Comparison of ENCODE assay signal across 10 cellular contexts in the genomic region with DNA sequence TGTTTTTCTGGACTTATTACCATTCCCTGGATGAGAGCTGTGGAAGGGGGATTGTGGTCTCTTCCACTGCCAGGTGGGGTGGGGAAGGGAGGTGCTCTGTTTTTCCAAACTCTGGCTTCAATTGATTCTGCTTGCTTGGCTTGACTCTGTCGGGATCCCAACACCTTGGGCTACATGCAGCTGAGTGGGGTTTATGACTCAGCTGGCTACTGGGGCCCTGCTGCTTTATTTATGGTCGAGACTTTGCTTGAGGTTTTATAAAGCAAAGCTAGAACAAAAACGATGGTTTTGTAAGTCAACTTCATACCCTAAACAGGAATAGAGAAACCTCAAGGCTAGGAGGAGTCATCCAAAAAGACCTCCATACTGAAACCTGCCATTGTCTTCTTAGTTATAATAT.
DNase-seq lines count a peak whose midpoint lies in the region; ATAC-seq and TF ChIP-seq lines count a peak whose summit lies in the region.
"Had no signal": no experiment of that assay in that cellular context is flagged by ENCODE, and none has a peak within 500 bp of the region (broad histone marks: within the 10 kb centered on the region; RNA-seq: fewer than 3 reads in every experiment).

No MANE protein-coding gene starts in this region.

- H4K20me1 ChIP-seq in HCT116 (ENCODE audit: insufficient read depth) = no peaks in the 10 kb centered on the region

- ATAC-seq in HCT116 (peak; percentile 71), foreskin keratinocyte (peak; percentile 57), Right ventricle myocardium inferior (no peak)
- ATAC-seq: K562 had no signal

- peaks cover 29 to 50% of the 10 kb centered on the region in 2 experiments for H3K4me1 ChIP-seq in HCT116 (ENCODE audit: control insufficient read depth in 1 of 2, insufficient read depth in 2 of 2, low read length in 2 of 2)
- peaks cover 60% of the 10 kb centered on the region for H3K4me1 ChIP-seq in foreskin keratinocyte

- no TSS peak for BruUV-seq in HCT116 (replicated peaks; lab: Mats Ljungman, UMichigan)

- RAD21 ChIA-PET in HCT116 (lab: Charles Lee; ENCODE audit: low non-redundant PET in 1 of 2, low total read pairs in 2 of 2, uncharacterized antibody in 2 of 2, unreplicated experiment in 2 of 2) = no interaction called here

- H3K4me3 ChIP-seq in HCT116 (replicated peaks in 1 of 2; ENCODE audit: low read depth in 1 of 2, low read length in 2 of 2) = no peak overlapping the region
- H3K4me3 ChIP-seq: K562 had no signal

- POLR2A ChIA-PET in HCT116 (lab: Charles Lee) = no interaction called here
- POLR2A ChIA-PET in RWPE1 (lab: Yijun Ruan, JAX; ENCODE audit: low non-redundant PET) = no interaction called here

- H3K9me3 ChIP-seq in HCT116 (ENCODE audit: control insufficient read depth in 1 of 2, insufficient read depth in 1 of 2, low read depth in 1 of 2, low read length in 2 of 2) = no peaks in the 10 kb centered on the region

- no peaks in the 10 kb centered on the region for H3K79me2 ChIP-seq in HCT116 (ENCODE audit: insufficient read depth, low read length)

- H3K4me2 ChIP-seq in HCT116 (ENCODE audit: low read length) = peak overlapping the region; percentile 10; the same call in 1 of the 2 replicates

- intact Hi-C loops in HCT116 (cut with micrococcal nuclease) = no loop called here
- intact Hi-C loops in Right ventricle myocardium inferior (cut with DNase I) = no loop called here

- H3K27ac ChIP-seq in HCT116 (ENCODE audit: low read depth, low read length) = peak overlapping the region; percentile 25; the same call in 1 of the 2 replicates
- peak overlapping the region; percentile 75 for H3K27ac ChIP-seq in RWPE1
- H3K27ac ChIP-seq in foreskin keratinocyte = peak overlapping the region; percentile 81

- no peak overlapping the region for H3K9ac ChIP-seq in HCT116 (ENCODE audit: low read length)

- no peak overlapping the region for H2AFZ ChIP-seq in HCT116 (ENCODE audit: low read depth, low read length, poor library complexity, severe bottlenecking)

- no peaks in the 10 kb centered on the region for H3K9me2 ChIP-seq in HCT116 (ENCODE audit: insufficient read depth)

- no peaks in the 10 kb centered on the region for H3K27me3 ChIP-seq in HCT116 (ENCODE audit: insufficient read depth, low read length)
- H3K27me3 ChIP-seq in foreskin keratinocyte = no peaks in the 10 kb centered on the region

- TF ChIP-seq CTCF in HCT116 (IDR thresholded peaks at IDR 0.05 in 2 of 3, conservative IDR thresholded peaks at IDR 0.05 in 1 of 3; ENCODE audit: borderline replicate concordance in 1 of 3, insufficient read depth in 1 of 3, low read depth in 2 of 3, low read length in 2 of 3) (no peak), RWPE1 (conservative IDR thresholded peaks at IDR 0.05; ENCODE audit: low read depth) (no peak), foreskin keratinocyte (conservative IDR thresholded peaks at IDR 0.05) (no peak)

- DNase-seq in GM04504 (ENCODE audit: low read depth) (peak; percentile 47), HCT116 (ENCODE audit: low read depth, low spot score) (no peak), RWPE1 (ENCODE audit: low spot score) (peak; percentile 69), foreskin keratinocyte (peak; percentile 57 to 74), ureter (ENCODE audit: low spot score) (no peak), DMS153 (lab: John Stamatoyannopoulos, UW) (no peak), NCI-H2107 treated with DMSO at 0.1 percent for 48 hours (lab: John Stamatoyannopoulos, UW; ENCODE audit: unreplicated experiment) (no peak), Right ventricle myocardium inferior (ENCODE audit: missing footprints) (no peak)
- DNase-seq: activated effector memory CD4-positive, alpha-beta T cell treated with Interleukin-2 at 50 U/mL for 16 hours had no signal

- CTCF ChIA-PET in HCT116 (lab: Charles Lee) (interaction anchor here (1.0 kb wide), 1 partner anchor 9 kb away, joined by 3 read pairs; no protein-coding TSS in a partner anchor), RWPE1 (lab: Yijun Ruan, JAX) (interaction anchor here (0.6 to 1.0 kb wide), 5 partner anchors 26 to 122 kb away, joined by 3 read pairs; no protein-coding TSS in a partner anchor)

- H3K36me3 ChIP-seq in HCT116 (ENCODE audit: control insufficient read depth in 1 of 2, insufficient read depth in 2 of 2, low read length in 2 of 2) = peaks cover 0 to 7% of the 10 kb centered on the region in 2 experiments; a peak in 1 of 4 replicates

- TF ChIP-seq RAD21 in HCT116 (IDR thresholded peaks at IDR 0.05; ENCODE audit: low read depth) = no peak

- no peak for TF ChIP-seq POLR2A in HCT116 (IDR thresholded peaks at IDR 0.05; ENCODE audit: borderline replicate concordance, extremely low read depth, insufficient read depth, insufficient read length)

TF ChIP-seq in HCT116, 20 proteins besides CTCF, POLR2A, EP300 and RAD21:
- TF ChIP-seq, protein P1, sequence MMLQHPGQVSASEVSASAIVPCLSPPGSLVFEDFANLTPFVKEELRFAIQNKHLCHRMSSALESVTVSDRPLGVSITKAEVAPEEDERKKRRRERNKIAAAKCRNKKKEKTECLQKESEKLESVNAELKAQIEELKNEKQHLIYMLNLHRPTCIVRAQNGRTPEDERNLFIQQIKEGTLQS (IDR thresholded peaks at IDR 0.05) = no peak
- peak; percentile 26; the same call in 1 of the 2 replicates for TF ChIP-seq FOSL1 (IDR thresholded peaks at IDR 0.05; ENCODE audit: low read depth)
TF ChIP-seq in HCT116: peak in this region for 1.

Comparison
In these comparisons a context has a peak if more than half of its experiments do, and no peak if none do; other contexts are left out.
1. DNase-seq: peak in GM04504 (single experiment), RWPE1 (single experiment) and foreskin keratinocyte (2 of 2); none in HCT116 (single experiment), ureter (single experiment), DMS153 (single experiment), NCI-H2107 treated with DMSO at 0.1 percent for 48 hours (single experiment) and Right ventricle myocardium inferior (single experiment).
2. H3K27ac ChIP-seq: peak in every context shown above with its lines; median percentile 81 in foreskin keratinocyte; 75 in RWPE1; 25 in HCT116.